8 cellular contexts compared by ENCODE assay signal in genomic region chr9:35732185-35733108, GRCh38. TPM values are rescaled to one million over a fixed set of nuclear protein-coding genes. Genes with fewer than 3 reads are reported as not detected.
DNase-seq lines count a peak whose midpoint lies in the region; ATAC-seq and TF ChIP-seq lines count a peak whose summit lies in the region.

TSS of gene CREB3 (plus strand) at chr9:35732666. CDS start at chr9:35732773, 107 bp downstream.
TSS of gene TLN1 (minus strand) at chr9:35732195. CDS start at chr9:35725694, 6,501 bp downstream.

- peaks cover under 1 to 23% (median 5%) of the 10 kb centered on the region in 3 experiments for H3K36me3 ChIP-seq in naive thymus-derived CD4-positive, alpha-beta T cell (ENCODE audit: control insufficient read depth in 2 of 3, insufficient read depth in 3 of 3, low read length in 3 of 3)

- H3K9me3 ChIP-seq in naive thymus-derived CD4-positive, alpha-beta T cell (ENCODE audit: control insufficient read depth in 2 of 3, low read length in 3 of 3) = no peaks in the 10 kb centered on the region

- DNase-seq in EL (peak; percentile 100), GOT3 (lab: John Stamatoyannopoulos, UW) (peak; percentile 86), RPMI8226 (peak; percentile 96), fibroblast of gingiva (ENCODE audit: low read depth) (peak; percentile 99)
- peak; percentile 95 for DNase-seq in activated T-helper 1 cell treated with anti-CD3 and anti-CD28 coated beads, Interleukin-2, amount 50 U/mL, for 16 hours (ENCODE audit: low read depth in 1 of 2, low spot score in 1 of 2)
- DNase-seq in naive thymus-derived CD4-positive, alpha-beta T cell = peak; percentile 86 to 98 (median 96)
- DNase-seq in stimulated activated naive CD4-positive, alpha-beta T cell (lab: John Stamatoyannopoulos, UW) = peak; percentile 88 to 97 (median 94)

- H3K4me1 ChIP-seq in naive thymus-derived CD4-positive, alpha-beta T cell (ENCODE audit: control insufficient read depth in 2 of 2, insufficient read depth in 2 of 2, low read length in 2 of 2) = peaks cover 55 to 58% of the 10 kb centered on the region in 2 donors

- no peaks in the 10 kb centered on the region for H3K27me3 ChIP-seq in naive thymus-derived CD4-positive, alpha-beta T cell (ENCODE audit: control insufficient read depth in 2 of 2, insufficient read depth in 2 of 2, low read length in 2 of 2)

- peak within 1 kb of the TSS; percentile 98 for H3K4me3 ChIP-seq in naive thymus-derived CD4-positive, alpha-beta T cell (ENCODE audit: low read length)

- H3K27ac ChIP-seq in naive thymus-derived CD4-positive, alpha-beta T cell (ENCODE audit: low read depth, low read length) = peak within 1 kb of the TSS; percentile 93

- H3K4me3 Mint-ChIP-seq in naive thymus-derived CD4-positive, alpha-beta T cell = peak within 1 kb of the TSS in 5 of 10 donors; percentile 87 to 97 (median 94)

- H3K27ac Mint-ChIP-seq in naive thymus-derived CD4-positive, alpha-beta T cell = peak within 1 kb of the TSS in 6 of 9 donors; percentile 80 to 96 (median 92)

- CTCF ChIA-PET in naive thymus-derived CD4-positive, alpha-beta T cell (lab: Charles Lee) = interaction anchor here (0.6 to 6.4 kb wide), 19 partner anchors 9 to 178 kb away, joined by 3 to 50 read pairs (median 5); partner anchors contain the start of genes CCDC107, GBA2, RGP1 and RMRP

- no peaks in the 10 kb centered on the region for H3K27me3 Mint-ChIP-seq in naive thymus-derived CD4-positive, alpha-beta T cell

- intact Hi-C loops in naive thymus-derived CD4-positive, alpha-beta T cell (cut with micrococcal nuclease) = loop anchor here (1.0 to 10.0 kb wide), 19 partner anchors 17 to 1086 kb away; partner anchors contain the start of genes GBA2 (in 2 of the 2), RGP1 (in 2 of the 2), CCDC107 (in 1 of the 2) and CCL27 (in 1 of the 2)

- H3K9me3 Mint-ChIP-seq in naive thymus-derived CD4-positive, alpha-beta T cell = no peaks in the 10 kb centered on the region

- peak; percentile 32; the same call in 1 of the 2 replicates for TF ChIP-seq CTCF in LNCAP (IDR thresholded peaks at IDR 0.05)

- POLR2A ChIA-PET in naive thymus-derived CD4-positive, alpha-beta T cell (lab: Charles Lee) = interaction anchor here (0.5 to 7.2 kb wide), 24 partner anchors 8 to 1085 kb away, joined by 3 to 89 read pairs (median 5); partner anchors contain the start of genes ARHGEF39, CCDC107, GBA2 and HINT2

- H3K36me3 Mint-ChIP-seq in naive thymus-derived CD4-positive, alpha-beta T cell = peaks cover 0 to 14% (median 8%) of the 10 kb centered on the region in 5 donors

- H3K4me1 Mint-ChIP-seq in naive thymus-derived CD4-positive, alpha-beta T cell = peaks cover 20 to 34% (median 22%) of the 10 kb centered on the region in 7 donors

- ATAC-seq in naive thymus-derived CD4-positive, alpha-beta T cell = peak; percentile 94

RNA-seq across cellular contexts. Expression of gene CREB3, which starts in this region (rescaled TPM):
- 10 to 100 TPM; 13.4 to 22.1 (median 20.9) TPM for total RNA-seq in naive thymus-derived CD4-positive, alpha-beta T cell
- 10 to 100 TPM; 33.2 to 40.2 TPM for polyA plus RNA-seq in naive thymus-derived CD4-positive, alpha-beta T cell

RNA-seq across cellular contexts. Expression of gene TLN1, which starts in this region (rescaled TPM):
- 100 to 1,000 TPM; 191 to 369 (median 241) TPM for total RNA-seq in naive thymus-derived CD4-positive, alpha-beta T cell
- 100 to 1,000 TPM in 1 of 2 donors, 10 to 100 TPM in 1; 33.8 to 112 TPM for polyA plus RNA-seq in naive thymus-derived CD4-positive, alpha-beta T cell

Comparison
In these comparisons a context has a peak if more than half of its experiments do, and no peak if none do; other contexts are left out.
1. Peak in every context shown above with its lines: DNase-seq, ATAC-seq, H3K4me3 ChIP-seq and H3K27ac ChIP-seq.